Comparison of ENCODE assay signal across 16 cellular contexts in genomic region chr5:149600932-149601331, GRCh38. TPM values are rescaled to one million over a fixed set of nuclear protein-coding genes. Genes with fewer than 3 reads are reported as not detected.
DNase-seq lines count a peak whose midpoint lies in the region; ATAC-seq and TF ChIP-seq lines count a peak whose summit lies in the region.
"Had no signal": no experiment of that assay in that cellular context is flagged by ENCODE, and none has a peak within 500 bp of the region (broad histone marks: within the 10 kb centered on the region; RNA-seq: fewer than 3 reads in every experiment).

No MANE protein-coding gene starts in this region.

- peak overlapping the region; percentile 3 for H3K27ac Mint-ChIP-seq in stimulated activated memory B cell treated with anti-CD40 and anti-IgM and Interleukin-4, amounts not matched to agents 10 μg/mL and 1 μg/mL and 100 μg/mL, for 72 hours
- H3K27ac Mint-ChIP-seq: CD8-positive, alpha-beta T cell; H9 had no signal

- peak overlapping the region; percentile 100 for H3K27ac ChIP-seq in 22Rv1
- peak overlapping the region; percentile 45 for H3K27ac ChIP-seq in VCaP
- H3K27ac ChIP-seq: BLaER1, HL-60 had no signal

- no peak for ATAC-seq in stimulated activated memory B cell treated with anti-CD40 and anti-IgM and Interleukin-4, amounts not matched to agents 10 μg/mL and 1 μg/mL and 100 μg/mL, for 72 hours
- ATAC-seq: CD8-positive, alpha-beta T cell had no signal

- H3K27me3 Mint-ChIP-seq in stimulated activated memory B cell treated with anti-CD40 and anti-IgM and Interleukin-4, amounts not matched to agents 10 μg/mL and 1 μg/mL and 100 μg/mL, for 72 hours = no peaks in the 10 kb centered on the region

- TF ChIP-seq CTCF in 22Rv1 (IDR thresholded peaks at IDR 0.05) = no peak
- no peak for TF ChIP-seq CTCF in VCaP (conservative IDR thresholded peaks at IDR 0.05)

- no peaks in the 10 kb centered on the region for H3K9me3 Mint-ChIP-seq in stimulated activated memory B cell treated with anti-CD40 and anti-IgM and Interleukin-4, amounts not matched to agents 10 μg/mL and 1 μg/mL and 100 μg/mL, for 72 hours
- H3K9me3 Mint-ChIP-seq: CD8-positive, alpha-beta T cell; H9 had no signal

- H3K4me3 Mint-ChIP-seq in stimulated activated memory B cell treated with anti-CD40 and anti-IgM and Interleukin-4, amounts not matched to agents 10 μg/mL and 1 μg/mL and 100 μg/mL, for 72 hours = no peak overlapping the region
- H3K4me3 Mint-ChIP-seq: CD8-positive, alpha-beta T cell; H9 had no signal

- no peaks in the 10 kb centered on the region for H3K36me3 Mint-ChIP-seq in stimulated activated memory B cell treated with anti-CD40 and anti-IgM and Interleukin-4, amounts not matched to agents 10 μg/mL and 1 μg/mL and 100 μg/mL, for 72 hours
- H3K36me3 Mint-ChIP-seq: CD8-positive, alpha-beta T cell had no signal

- peaks cover 27% of the 10 kb centered on the region for H3K4me1 Mint-ChIP-seq in stimulated activated memory B cell treated with anti-CD40 and anti-IgM and Interleukin-4, amounts not matched to agents 10 μg/mL and 1 μg/mL and 100 μg/mL, for 72 hours

- DNase-seq in ELF-1 (ENCODE audit: low read depth, low spot score) (peak; percentile 15), mucosa of gallbladder (ENCODE audit: low spot score) (no peak), SIG-M5 (lab: John Stamatoyannopoulos, UW) (no peak), T1000 (lab: John Stamatoyannopoulos, UW) (no peak)
- DNase-seq: 8988T; CD8-positive, alpha-beta T cell; DMS 273 treated with DMSO at 0.1 percent for 48 hours; DMS53; DND-41; GF-D8; H9 had no signal

RNA-seq across cellular contexts. Expression of gene ARHGEF37, which starts 19.6 kb away (rescaled TPM):
- total RNA-seq in mucosa of gallbladder = 32.8 TPM
- total RNA-seq: CD8-positive, alpha-beta T cell had no signal

RNA-seq across cellular contexts. Expression of gene CSNK1A1, which starts 49.7 kb away (rescaled TPM):
- 253 TPM for total RNA-seq in mucosa of gallbladder
